ENCODE assay signal across 23 cellular contexts in the genomic region with DNA sequence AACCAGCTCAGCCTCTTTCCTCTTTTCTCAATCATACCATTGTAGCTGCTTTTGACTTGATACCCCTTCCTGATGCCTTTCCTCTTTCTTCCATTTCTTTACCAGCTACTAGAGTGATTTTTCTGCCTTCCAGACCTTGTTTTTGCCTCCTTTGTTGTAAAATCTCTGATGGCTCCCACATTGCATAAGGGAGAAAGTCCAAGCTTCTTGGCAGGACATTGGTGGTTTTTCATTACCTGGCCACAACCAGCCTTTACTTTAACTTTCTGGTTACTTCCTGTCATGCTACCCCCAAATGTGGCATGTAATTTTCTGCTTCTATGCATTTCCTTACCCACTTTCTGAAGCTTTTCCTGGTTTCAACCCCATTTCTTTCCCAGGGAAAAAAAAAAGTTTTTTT.
"Had no signal": no experiment of that assay in that cellular context is flagged by ENCODE, and none has a peak within 500 bp of the region (broad histone marks: within the 10 kb centered on the region; RNA-seq: fewer than 3 reads in every experiment).

No MANE protein-coding gene starts in this region.

- H3K4me2 ChIP-seq: hepatocyte had no signal

- H3K79me2 ChIP-seq: hepatocyte had no signal

- H3K9me3 Mint-ChIP-seq: immature natural killer cell, mesothelial cell of epicardium had no signal

- H3K27me3 Mint-ChIP-seq: dendritic cell treated with granulocyte-macrophage colony-stimulating factor and Interleukin-4, amounts not matched to agents 40 ng/mL and 50 ng/mL, for 4 days had no signal

- H3K27ac Mint-ChIP-seq: dendritic cell treated with granulocyte-macrophage colony-stimulating factor and Interleukin-4, amounts not matched to agents 40 ng/mL and 50 ng/mL, for 4 days; mesothelial cell of epicardium had no signal

- H3K36me3 Mint-ChIP-seq: mesothelial cell of epicardium had no signal

- ATAC-seq: foreskin keratinocyte, gastroesophageal sphincter, heart left ventricle, left colon, left lung, left ventricle myocardium superior, lower lobe of right lung, mucosa of descending colon had no signal

- H3K36me3 ChIP-seq: colonic mucosa, esophagus muscularis mucosa, gastroesophageal sphincter, heart left ventricle, left lung, lower lobe of right lung had no signal

- H3K27me3 ChIP-seq: colonic mucosa, esophagus muscularis mucosa, gastroesophageal sphincter, heart left ventricle, hepatocyte, left lung had no signal

- H3K4me1 Mint-ChIP-seq: mesothelial cell of epicardium had no signal

- H3K4me3 ChIP-seq: colonic mucosa, esophagus muscularis mucosa, gastroesophageal sphincter, heart left ventricle, hepatocyte, left lung, lower lobe of right lung, mucosa of descending colon had no signal

- H2AFZ ChIP-seq: hepatocyte had no signal

- H3K4me3 Mint-ChIP-seq: dendritic cell treated with granulocyte-macrophage colony-stimulating factor and Interleukin-4, amounts not matched to agents 40 ng/mL and 50 ng/mL, for 4 days; immature natural killer cell; mesothelial cell of epicardium had no signal

- DNase-seq: cerebellar nuclear complex; colonic mucosa; cortex of kidney; effector CD8-positive, alpha-beta T cell; foreskin keratinocyte; heart left ventricle; hypothalamus; immature natural killer cell; islet precursor cell; kidney; kidney glomerular epithelial cell; left colon; left lung; left ventricle myocardium superior; lower lobe of right lung; mesenchymal stem cell; mucosa of descending colon had no signal

- H3K4me1 ChIP-seq: colonic mucosa, foreskin keratinocyte, gastroesophageal sphincter, heart left ventricle, left lung, lower lobe of right lung had no signal

- H3K27ac ChIP-seq: colonic mucosa, esophagus muscularis mucosa, foreskin keratinocyte, gastroesophageal sphincter, heart left ventricle, hepatocyte, left lung, lower lobe of right lung had no signal

- H3K9me3 ChIP-seq: colonic mucosa, esophagus muscularis mucosa, gastroesophageal sphincter, heart left ventricle, lower lobe of right lung, mucosa of descending colon had no signal

- FAIRE-seq: endothelial cell of umbilical vein, kidney had no signal
